ENCODE assay signal across 28 cellular contexts in the genomic region with DNA sequence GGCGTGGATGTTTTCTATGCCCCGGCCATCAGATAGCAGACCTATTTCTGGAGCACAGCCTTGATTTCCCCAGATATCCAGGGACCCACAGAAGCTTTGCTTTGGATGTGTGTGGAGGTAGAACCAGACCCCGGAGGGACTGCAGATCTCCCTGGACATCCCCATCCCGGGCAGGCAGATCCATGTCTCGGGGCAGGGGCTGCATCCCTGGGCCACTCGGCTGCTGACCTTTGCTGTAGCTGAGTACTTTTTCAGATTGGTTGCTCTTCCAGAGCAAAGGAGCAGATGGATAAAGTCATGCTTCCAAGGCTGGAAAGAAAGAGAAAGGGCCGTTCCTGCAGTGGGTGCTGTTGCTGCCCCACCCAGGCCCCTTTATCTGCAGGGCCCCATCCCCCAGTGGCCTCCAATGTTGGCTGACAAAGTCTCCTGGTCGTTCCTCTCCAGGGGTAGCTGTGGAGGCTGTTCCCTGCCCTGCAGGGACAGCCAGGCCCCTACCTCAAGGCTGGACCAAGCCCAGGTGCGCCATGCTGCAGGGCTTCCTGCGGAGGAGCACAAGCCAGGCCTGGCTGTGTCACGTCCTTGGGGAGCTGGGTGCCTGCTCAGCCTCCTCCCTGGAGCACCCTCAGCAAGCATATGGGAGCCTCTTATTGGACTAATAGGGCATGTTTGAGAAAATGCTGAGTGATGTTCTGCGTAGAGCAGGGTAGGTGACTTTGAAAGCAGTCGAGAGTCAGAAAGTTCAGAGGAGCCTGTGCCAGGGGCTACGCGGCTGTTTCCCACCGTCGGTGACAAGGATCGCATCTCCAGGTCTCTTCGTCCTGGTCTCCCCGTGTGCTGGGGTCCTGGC.
"Had no signal": no experiment of that assay in that cellular context is flagged by ENCODE, and none has a peak within 500 bp of the region (broad histone marks: within the 10 kb centered on the region; RNA-seq: fewer than 3 reads in every experiment).

No MANE protein-coding gene starts in this region.

- H3K27ac ChIP-seq: adrenal gland, body of pancreas, breast epithelium, SJCRH30, SK-N-MC, WERI-Rb-1 had no signal

- DNase-seq: activated CD4-positive, alpha-beta memory T cell treated with anti-CD3 and anti-CD28 coated beads, Interleukin-2, amount 10 ng/mL, durations not matched to agents 7 days and 5 days; activated CD4-positive, alpha-beta T cell treated with anti-CD3 and anti-CD28 coated beads for 1 hour; activated CD4-positive, alpha-beta T cell treated with anti-CD3 and anti-CD28 coated beads for 48 hours; activated CD4-positive, CD25-positive, alpha-beta regulatory T cell; activated gamma-delta T cell; activated naive CD4-positive, alpha-beta T cell treated with anti-CD3 and anti-CD28 coated beads for 36 hours; activated T-cell treated with anti-CD3 and anti-CD28 coated beads, Interleukin-2, amount 50 U/mL, for 24 hours; body of pancreas; Karpas-422; KBM-7; NCI-H1048; NCI-H1105 treated with DMSO at 0.1 percent for 48 hours; NCI-H1436; NCI-H1694; NCI-H1930; NCI-H2081 treated with DMSO at 0.1 percent for 48 hours; NCI-H345; NCI-H524 treated with DMSO at 0.1 percent for 48 hours; SHP77; SJCRH30; T1000; WERI-Rb-1 had no signal

- H3K36me3 Mint-ChIP-seq: activated naive CD4-positive, alpha-beta T cell treated with anti-CD3 and anti-CD28 coated beads, Interleukin-2, amount 50 U/mL, for 72 hours had no signal

- H3K36me3 ChIP-seq: adrenal gland, breast epithelium, SJCRH30, WERI-Rb-1 had no signal

- H3K9me3 Mint-ChIP-seq: activated CD4-positive, alpha-beta memory T cell treated with anti-CD3 and anti-CD28 coated beads, Interleukin-2, amount 10 ng/mL, durations not matched to agents 7 days and 5 days; activated naive CD4-positive, alpha-beta T cell treated with anti-CD3 and anti-CD28 coated beads for 36 hours; activated naive CD4-positive, alpha-beta T cell treated with anti-CD3 and anti-CD28 coated beads, Interleukin-2, amount 50 U/mL, for 72 hours; activated T-cell treated with anti-CD3 and anti-CD28 coated beads, Interleukin-2, amount 50 U/mL, for 24 hours; activated T-helper 2 cell treated with anti-CD3 and anti-CD28 coated beads, Interferon-gamma antibody, Interleukin-2, Interleukin-4, amounts not matched to agents 10 μg/mL and 5 μg/mL and 100 μg/mL, durations not matched to agents 14 hours and 24 hours and 36 hours had no signal

- H3K4me1 Mint-ChIP-seq: activated CD4-positive, alpha-beta memory T cell treated with anti-CD3 and anti-CD28 coated beads, Interleukin-2, amount 10 ng/mL, durations not matched to agents 7 days and 5 days had no signal

- H3K27me3 Mint-ChIP-seq: activated CD4-positive, alpha-beta memory T cell treated with anti-CD3 and anti-CD28 coated beads, Interleukin-2, amount 10 ng/mL, durations not matched to agents 7 days and 5 days had no signal

- H3K27ac Mint-ChIP-seq: activated CD4-positive, alpha-beta memory T cell treated with anti-CD3 and anti-CD28 coated beads, Interleukin-2, amount 10 ng/mL, durations not matched to agents 7 days and 5 days; activated naive CD4-positive, alpha-beta T cell treated with anti-CD3 and anti-CD28 coated beads for 36 hours; activated T-cell treated with anti-CD3 and anti-CD28 coated beads, Interleukin-2, amount 50 U/mL, for 24 hours; activated T-helper 2 cell treated with anti-CD3 and anti-CD28 coated beads, Interferon-gamma antibody, Interleukin-2, Interleukin-4, amounts not matched to agents 10 μg/mL and 5 μg/mL and 100 μg/mL, durations not matched to agents 14 hours and 24 hours and 36 hours had no signal

- H3K4me3 ChIP-seq: adrenal gland, body of pancreas, breast epithelium, SJCRH30, SK-N-MC had no signal

- ATAC-seq: activated naive CD4-positive, alpha-beta T cell treated with anti-CD3 and anti-CD28 coated beads, Interleukin-2, amount 50 U/mL, for 72 hours; body of pancreas; Panc1 had no signal

- H3K27me3 ChIP-seq: adrenal gland, body of pancreas, SJCRH30 had no signal

- H3K4me3 Mint-ChIP-seq: activated CD4-positive, alpha-beta memory T cell treated with anti-CD3 and anti-CD28 coated beads, Interleukin-2, amount 10 ng/mL, durations not matched to agents 7 days and 5 days; activated naive CD4-positive, alpha-beta T cell treated with anti-CD3 and anti-CD28 coated beads for 36 hours; activated T-cell treated with anti-CD3 and anti-CD28 coated beads, Interleukin-2, amount 50 U/mL, for 24 hours had no signal

- H3K4me1 ChIP-seq: adrenal gland, body of pancreas, breast epithelium, SJCRH30 had no signal

- H3K9me3 ChIP-seq: adrenal gland, body of pancreas, breast epithelium, SJCRH30 had no signal
